Comparison of ENCODE assay signal across 32 cellular contexts in genomic region chr10:50420166-50420565, GRCh38.
DNase-seq lines count a peak whose midpoint lies in the region; ATAC-seq, FAIRE-seq and TF ChIP-seq lines count a peak whose summit lies in the region.
"Had no signal": no experiment of that assay in that cellular context is flagged by ENCODE, and none has a peak within 500 bp of the region (broad histone marks: within the 10 kb centered on the region; RNA-seq: fewer than 3 reads in every experiment).

No MANE protein-coding gene starts in this region.

- POLR2A ChIA-PET in activated CD4-positive, alpha-beta T cell treated with anti-CD3 and anti-CD28 coated beads for 36 hours (lab: Charles Lee): interaction anchor here (1.0 kb wide), 1 partner anchor 202 kb away, joined by 3 read pairs; no protein-coding TSS in a partner anchor
- POLR2A ChIA-PET in activated CD4-positive, alpha-beta T cell treated with anti-CD3 and anti-CD28 coated beads, Interleukin-2, amount 10 ng/mL, durations not matched to agents 7 days and 5 days (lab: Charles Lee): no interaction called here
- POLR2A ChIA-PET in K562 (lab: Yijun Ruan, JAX): no interaction called here

- TF ChIP-seq RAD21 in K562 (CRISPR knock-in tag; conservative IDR thresholded peaks at IDR 0.05 in 1 of 2, IDR thresholded peaks at IDR 0.05 in 1 of 2): no peak

- peaks cover 1% of the 10 kb centered on the region for H3K9me3 Mint-ChIP-seq in activated CD4-positive, alpha-beta T cell treated with anti-CD3 and anti-CD28 coated beads for 36 hours (ENCODE audit: low read depth)
- H3K9me3 Mint-ChIP-seq in activated CD4-positive, alpha-beta T cell treated with anti-CD3 and anti-CD28 coated beads, Interleukin-2, amount 10 ng/mL, durations not matched to agents 7 days and 5 days: peaks cover 2% of the 10 kb centered on the region
- no peaks in the 10 kb centered on the region for H3K9me3 Mint-ChIP-seq in stimulated activated memory B cell treated with anti-CD40 and anti-IgM and Interleukin-4, amounts not matched to agents 10 μg/mL and 1 μg/mL and 100 μg/mL, for 72 hours
- H3K9me3 Mint-ChIP-seq: activated naive CD4-positive, alpha-beta T cell treated with anti-CD3 and anti-CD28 coated beads, Interleukin-2, amount 50 U/mL, for 24 hours; activated T-helper 17 cell treated with anti-CD3 and anti-CD28 coated beads, Interleukin-2, amount 50 U/mL, for 72 hours; memory B cell; neural crest cell had no signal

- no peaks in the 10 kb centered on the region for H3K9me1 ChIP-seq in K562 (ENCODE audit: control insufficient read depth, insufficient read depth, low read length)

- intact Hi-C loops in activated CD4-positive, alpha-beta T cell treated with anti-CD3 and anti-CD28 coated beads for 36 hours (cut with DNase I, micrococcal nuclease): no loop called here
- intact Hi-C loops in K562 (cut with micrococcal nuclease): loop anchor here (2.0 kb wide), 2 partner anchors 53 to 137 kb away; no protein-coding TSS in a partner anchor

- peak; percentile 55 for FAIRE-seq in K562 (lab: Jason Lieb, UNC)
- FAIRE-seq: A204.1, endothelial cell of umbilical vein, HTR-8/SVneo had no signal

- 36% methylated on average over 6 of the region's 6 CpGs for WGBS in K562 (ENCODE audit: insufficient coverage, low coverage, missing lambda C conversion rate)

- H4K20me1 ChIP-seq in K562 (replicated peaks; ENCODE audit: control insufficient read depth, insufficient read depth, low read length): no peaks in the 10 kb centered on the region

- no TSS peak for BruUV-seq in K562 (replicated peaks; lab: Mats Ljungman, UMichigan)

- no peaks in the 10 kb centered on the region for H3K36me3 Mint-ChIP-seq in activated CD4-positive, alpha-beta T cell treated with anti-CD3 and anti-CD28 coated beads for 36 hours (ENCODE audit: low read depth)
- peaks cover 5% of the 10 kb centered on the region for H3K36me3 Mint-ChIP-seq in activated CD4-positive, alpha-beta T cell treated with anti-CD3 and anti-CD28 coated beads, Interleukin-2, amount 10 ng/mL, durations not matched to agents 7 days and 5 days (ENCODE audit: low read depth)
- peaks cover 8% of the 10 kb centered on the region for H3K36me3 Mint-ChIP-seq in stimulated activated memory B cell treated with anti-CD40 and anti-IgM and Interleukin-4, amounts not matched to agents 10 μg/mL and 1 μg/mL and 100 μg/mL, for 72 hours

- H3K4me1 ChIP-seq in K562 (replicated peaks in 1 of 2; ENCODE audit: control insufficient read depth in 2 of 2, insufficient read depth in 2 of 2, low read length in 2 of 2): peaks cover 5 to 29% of the 10 kb centered on the region in 2 experiments

- peak; percentile 25 for DNase-seq in activated CD4-positive, alpha-beta T cell treated with anti-CD3 and anti-CD28 coated beads for 36 hours
- no peak for DNase-seq in activated CD4-positive, alpha-beta T cell treated with anti-CD3 and anti-CD28 coated beads, Interleukin-2, amount 10 ng/mL, durations not matched to agents 7 days and 5 days
- DNase-seq in ELR (ENCODE audit: low read depth): peak; percentile 11
- peak in 2 of 4 experiments; percentile 48 to 71 for DNase-seq in K562 (ENCODE audit: extremely low read depth in 1 of 4, low spot score in 3 of 4)
- DNase-seq in stimulated activated naive CD4-positive, alpha-beta T cell (lab: John Stamatoyannopoulos, UW): no peak
- DNase-seq in stimulated activated CD4-positive, alpha-beta T cell treated with anti-CD3 and anti-CD28 coated beads, Interleukin-2, amount 100 ng/mL, for 48 hours: no peak
- no peak for DNase-seq in RPMI8226
- DNase-seq: activated CD8-positive, alpha-beta memory T cell treated with anti-CD3 and anti-CD28 coated beads, Interleukin-2, amount 50 U/mL, for 48 hours; anterior cingulate cortex; CD8-positive, alpha-beta T cell; EL; left lung; NCI-H1092; NCI-H1694; NCI-H446; NCI-H748 treated with DMSO at 0.1 percent for 48 hours; SIG-M5; stimulated activated CD4-positive, alpha-beta T cell treated with anti-CD3 and anti-CD28 coated beads, Interleukin-2, amount 100 ng/mL, for 24 hours; stimulated activated CD8-positive, alpha-beta memory T cell treated with anti-CD3 and anti-CD28 coated beads, Interleukin-4, amount 100 ng/mL, for 48 hours; upper lobe of left lung had no signal

- H3K9ac ChIP-seq in K562 (ENCODE audit: insufficient read depth in 1 of 2, low read depth in 2 of 2, low read length in 2 of 2): no peak overlapping the region

- H3K27me3 ChIP-seq in K562 (ENCODE audit: control insufficient read depth in 2 of 2, insufficient read depth in 2 of 2, low read length in 2 of 2): no peaks in the 10 kb centered on the region
- H3K27me3 ChIP-seq: breast epithelium, right atrium auricular region, upper lobe of left lung had no signal

- peaks cover 4% of the 10 kb centered on the region; the same call in 1 of the 3 replicates for H3K36me3 ChIP-seq in K562 (ENCODE audit: control insufficient read depth, insufficient read depth, low read length)
- H3K36me3 ChIP-seq: breast epithelium, left lung, right atrium auricular region, upper lobe of left lung had no signal

- TF ChIP-seq CTCF in K562 (IDR thresholded peaks at IDR 0.05 in 2 of 3, conservative IDR thresholded peaks at IDR 0.05 in 1 of 3; ENCODE audit: insufficient read depth in 2 of 3, low read depth in 1 of 3, low read length in 3 of 3): no peak

- H3K79me2 ChIP-seq in K562 (ENCODE audit: control insufficient read depth, insufficient read depth, low read length): peaks cover 66% of the 10 kb centered on the region

- H3K4me3 ChIP-seq in K562: no peak overlapping the region
- H3K4me3 ChIP-seq: breast epithelium, left lung, right atrium auricular region, smooth muscle cell, upper lobe of left lung had no signal

- TF ChIP-seq EP300 in K562 (IDR thresholded peaks at IDR 0.05; ENCODE audit: low read length): peak; percentile 37; the same call in 1 of the 2 replicates

- in situ Hi-C loops in K562 (cut with MboI): no loop called here

- CTCF ChIA-PET in activated CD4-positive, alpha-beta T cell treated with anti-CD3 and anti-CD28 coated beads for 36 hours (lab: Charles Lee): interaction anchor here (0.8 to 1.9 kb wide), 7 partner anchors 9 to 172 kb away, joined by 3 to 8 read pairs (median 3); no protein-coding TSS in a partner anchor
- CTCF ChIA-PET in activated CD4-positive, alpha-beta T cell treated with anti-CD3 and anti-CD28 coated beads, Interleukin-2, amount 10 ng/mL, durations not matched to agents 7 days and 5 days (lab: Charles Lee): interaction anchor here (1.0 to 1.6 kb wide), 4 partner anchors 13 to 195 kb away, joined by 3 to 5 read pairs (median 3); no protein-coding TSS in a partner anchor
- CTCF ChIA-PET in K562 (lab: Yijun Ruan, JAX; ENCODE audit: low intra/inter-chr PET ratio): interaction anchor here (0.5 to 1.1 kb wide), 2 partner anchors 10 to 128 kb away, joined by 4 read pairs; no protein-coding TSS in a partner anchor

- no peak for ATAC-seq in activated CD4-positive, alpha-beta T cell treated with anti-CD3 and anti-CD28 coated beads for 36 hours
- no peak for ATAC-seq in K562
- no peak for ATAC-seq in stimulated activated memory B cell treated with anti-CD40 and anti-IgM and Interleukin-4, amounts not matched to agents 10 μg/mL and 1 μg/mL and 100 μg/mL, for 72 hours
- ATAC-seq: activated T-helper 17 cell treated with anti-CD3 and anti-CD28 coated beads, Interleukin-2, amount 50 U/mL, for 72 hours; CD8-positive, alpha-beta T cell; left lung; Panc1 had no signal

- no peaks in the 10 kb centered on the region for H3K9me3 ChIP-seq in K562 (replicated peaks; ENCODE audit: control insufficient read depth, insufficient read depth, low read depth, low read length)
- H3K9me3 ChIP-seq: breast epithelium, left lung, right atrium auricular region, upper lobe of left lung had no signal

- no peak overlapping the region for H3K4me3 Mint-ChIP-seq in activated CD4-positive, alpha-beta T cell treated with anti-CD3 and anti-CD28 coated beads for 36 hours
- H3K4me3 Mint-ChIP-seq in activated CD4-positive, alpha-beta T cell treated with anti-CD3 and anti-CD28 coated beads, Interleukin-2, amount 10 ng/mL, durations not matched to agents 7 days and 5 days: no peak overlapping the region
- no peak overlapping the region for H3K4me3 Mint-ChIP-seq in stimulated activated memory B cell treated with anti-CD40 and anti-IgM and Interleukin-4, amounts not matched to agents 10 μg/mL and 1 μg/mL and 100 μg/mL, for 72 hours
- H3K4me3 Mint-ChIP-seq: activated naive CD4-positive, alpha-beta T cell treated with anti-CD3 and anti-CD28 coated beads, Interleukin-2, amount 50 U/mL, for 24 hours; activated T-helper 17 cell treated with anti-CD3 and anti-CD28 coated beads, Interleukin-2, amount 50 U/mL, for 72 hours; CD8-positive, alpha-beta T cell; neural crest cell had no signal

- H3K4me1 Mint-ChIP-seq in activated CD4-positive, alpha-beta T cell treated with anti-CD3 and anti-CD28 coated beads for 36 hours: peaks cover 38% of the 10 kb centered on the region
- H3K4me1 Mint-ChIP-seq in activated CD4-positive, alpha-beta T cell treated with anti-CD3 and anti-CD28 coated beads, Interleukin-2, amount 10 ng/mL, durations not matched to agents 7 days and 5 days: peaks cover 46% of the 10 kb centered on the region
- peaks cover 43% of the 10 kb centered on the region for H3K4me1 Mint-ChIP-seq in stimulated activated memory B cell treated with anti-CD40 and anti-IgM and Interleukin-4, amounts not matched to agents 10 μg/mL and 1 μg/mL and 100 μg/mL, for 72 hours

- H3K27me3 Mint-ChIP-seq in activated CD4-positive, alpha-beta T cell treated with anti-CD3 and anti-CD28 coated beads for 36 hours: no peaks in the 10 kb centered on the region
- no peaks in the 10 kb centered on the region for H3K27me3 Mint-ChIP-seq in activated CD4-positive, alpha-beta T cell treated with anti-CD3 and anti-CD28 coated beads, Interleukin-2, amount 10 ng/mL, durations not matched to agents 7 days and 5 days
- no peaks in the 10 kb centered on the region for H3K27me3 Mint-ChIP-seq in stimulated activated memory B cell treated with anti-CD40 and anti-IgM and Interleukin-4, amounts not matched to agents 10 μg/mL and 1 μg/mL and 100 μg/mL, for 72 hours
- H3K27me3 Mint-ChIP-seq: activated naive CD4-positive, alpha-beta T cell treated with anti-CD3 and anti-CD28 coated beads, Interleukin-2, amount 50 U/mL, for 24 hours; activated T-helper 17 cell treated with anti-CD3 and anti-CD28 coated beads, Interleukin-2, amount 50 U/mL, for 72 hours; memory B cell had no signal

- no peak overlapping the region for H3K27ac Mint-ChIP-seq in activated CD4-positive, alpha-beta T cell treated with anti-CD3 and anti-CD28 coated beads for 36 hours
- no peak overlapping the region for H3K27ac Mint-ChIP-seq in activated CD4-positive, alpha-beta T cell treated with anti-CD3 and anti-CD28 coated beads, Interleukin-2, amount 10 ng/mL, durations not matched to agents 7 days and 5 days
- H3K27ac Mint-ChIP-seq in stimulated activated memory B cell treated with anti-CD40 and anti-IgM and Interleukin-4, amounts not matched to agents 10 μg/mL and 1 μg/mL and 100 μg/mL, for 72 hours: peak overlapping the region; percentile 26
- H3K27ac Mint-ChIP-seq: activated naive CD4-positive, alpha-beta T cell treated with anti-CD3 and anti-CD28 coated beads, Interleukin-2, amount 50 U/mL, for 24 hours; activated T-helper 17 cell treated with anti-CD3 and anti-CD28 coated beads, Interleukin-2, amount 50 U/mL, for 72 hours; CD8-positive, alpha-beta T cell had no signal

- H2AFZ ChIP-seq in K562 (ENCODE audit: low read depth, low read length): no peak overlapping the region

- peak overlapping the region; percentile 75; the same call in 1 of the 3 replicates for H3K27ac ChIP-seq in K562 (ENCODE audit: extremely low read depth, low read depth, low read length)
- H3K27ac ChIP-seq: breast epithelium, left lung, right atrium auricular region, upper lobe of left lung had no signal

- peak overlapping the region; percentile 29; the same call in 1 of the 2 replicates for H3K4me2 ChIP-seq in K562 (ENCODE audit: insufficient read depth, low read length)
- H3K4me2 ChIP-seq: smooth muscle cell had no signal

- TF ChIP-seq POLR2A in K562 (conservative IDR thresholded peaks at IDR 0.05): no peak

Comparison
In these comparisons a context has a peak if more than half of its experiments do, and no peak if none do; other contexts are left out.
1. DNase-seq: peak in activated CD4-positive, alpha-beta T cell treated with anti-CD3 and anti-CD28 coated beads for 36 hours (single experiment) and ELR (single experiment); none in activated CD4-positive, alpha-beta T cell treated with anti-CD3 and anti-CD28 coated beads, Interleukin-2, amount 10 ng/mL, durations not matched to agents 7 days and 5 days (single experiment), stimulated activated naive CD4-positive, alpha-beta T cell (0 of 6), stimulated activated CD4-positive, alpha-beta T cell treated with anti-CD3 and anti-CD28 coated beads, Interleukin-2, amount 100 ng/mL, for 48 hours (0 of 2) and RPMI8226 (single experiment).